14 cellular contexts compared by ENCODE assay signal in the genomic region with DNA sequence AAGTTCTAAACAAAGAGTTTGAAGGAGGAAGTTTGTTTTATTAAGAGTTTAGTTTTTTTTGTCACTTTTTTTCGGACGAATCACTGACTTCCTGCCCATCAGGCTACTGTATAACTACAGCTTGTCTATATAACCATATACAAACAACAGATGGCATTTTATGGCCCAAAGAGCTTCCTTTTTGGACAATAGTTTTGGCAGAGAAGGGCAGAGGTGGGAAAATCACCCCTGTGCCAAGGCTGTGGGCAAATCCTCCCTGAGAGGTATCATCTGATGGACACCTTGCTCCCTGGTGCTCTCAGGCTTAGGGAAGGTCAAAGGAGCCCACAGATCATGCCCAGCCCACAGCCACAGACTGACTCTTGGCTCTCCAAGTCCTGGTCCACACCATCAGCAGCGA.
DNase-seq lines count a peak whose midpoint lies in the region; ATAC-seq lines count a peak whose summit lies in the region.
"Had no signal": no experiment of that assay in that cellular context is flagged by ENCODE, and none has a peak within 500 bp of the region (broad histone marks: within the 10 kb centered on the region; RNA-seq: fewer than 3 reads in every experiment).

No MANE protein-coding gene starts in this region.

- H3K9me3 Mint-ChIP-seq in activated naive CD4-positive, alpha-beta T cell treated with anti-CD3 and anti-CD28 coated beads, Interleukin-2, amount 10 ng/mL, durations not matched to agents 7 days and 5 days, result peaks cover 22% of the 10 kb centered on the region
- peaks cover 22% of the 10 kb centered on the region for H3K9me3 Mint-ChIP-seq in activated naive CD8-positive, alpha-beta T cell treated with anti-CD3 and anti-CD28 coated beads for 36 hours
- H3K9me3 Mint-ChIP-seq in stimulated activated naive B cell treated with anti-CD40 and anti-IgM and Interleukin-4, amounts not matched to agents 10 μg/mL and 1 μg/mL and 100 μg/mL, for 72 hours, result peaks cover 6 to 9% of the 10 kb centered on the region in 2 donors

- H3K27me3 Mint-ChIP-seq in activated naive CD4-positive, alpha-beta T cell treated with anti-CD3 and anti-CD28 coated beads, Interleukin-2, amount 10 ng/mL, durations not matched to agents 7 days and 5 days, result no peaks in the 10 kb centered on the region
- no peaks in the 10 kb centered on the region for H3K27me3 Mint-ChIP-seq in activated naive CD8-positive, alpha-beta T cell treated with anti-CD3 and anti-CD28 coated beads for 36 hours
- no peaks in the 10 kb centered on the region for H3K27me3 Mint-ChIP-seq in stimulated activated naive B cell treated with anti-CD40 and anti-IgM and Interleukin-4, amounts not matched to agents 10 μg/mL and 1 μg/mL and 100 μg/mL, for 72 hours

- peak overlapping the region; percentile 85 for H3K27ac Mint-ChIP-seq in activated naive CD4-positive, alpha-beta T cell treated with anti-CD3 and anti-CD28 coated beads, Interleukin-2, amount 10 ng/mL, durations not matched to agents 7 days and 5 days
- peak overlapping the region; percentile 87 for H3K27ac Mint-ChIP-seq in activated naive CD8-positive, alpha-beta T cell treated with anti-CD3 and anti-CD28 coated beads for 36 hours
- H3K27ac Mint-ChIP-seq in stimulated activated naive B cell treated with anti-CD40 and anti-IgM and Interleukin-4, amounts not matched to agents 10 μg/mL and 1 μg/mL and 100 μg/mL, for 72 hours, result peak overlapping the region; percentile 96

- H3K4me1 Mint-ChIP-seq in activated naive CD4-positive, alpha-beta T cell treated with anti-CD3 and anti-CD28 coated beads, Interleukin-2, amount 10 ng/mL, durations not matched to agents 7 days and 5 days, result peaks cover 62% of the 10 kb centered on the region
- H3K4me1 Mint-ChIP-seq in activated naive CD8-positive, alpha-beta T cell treated with anti-CD3 and anti-CD28 coated beads for 36 hours, result peaks cover 87% of the 10 kb centered on the region
- peaks cover 73 to 96% of the 10 kb centered on the region in 2 donors for H3K4me1 Mint-ChIP-seq in stimulated activated naive B cell treated with anti-CD40 and anti-IgM and Interleukin-4, amounts not matched to agents 10 μg/mL and 1 μg/mL and 100 μg/mL, for 72 hours

- CTCF ChIA-PET in activated naive CD4-positive, alpha-beta T cell treated with anti-CD3 and anti-CD28 coated beads, Interleukin-2, amount 10 ng/mL, durations not matched to agents 7 days and 5 days (lab: Charles Lee), result no interaction called here

- peak; percentile 5 for ATAC-seq in HG02981 (IDR thresholded peaks at IDR 0.05; ENCODE audit: unreplicated experiment)
- peak in 1 of 2 donors; percentile 6 for ATAC-seq in stimulated activated naive B cell treated with anti-CD40 and anti-IgM and Interleukin-4, amounts not matched to agents 10 μg/mL and 1 μg/mL and 100 μg/mL, for 72 hours (replicated peaks)

- H3K36me3 Mint-ChIP-seq in activated naive CD4-positive, alpha-beta T cell treated with anti-CD3 and anti-CD28 coated beads, Interleukin-2, amount 10 ng/mL, durations not matched to agents 7 days and 5 days, result peaks cover 91% of the 10 kb centered on the region
- H3K36me3 Mint-ChIP-seq in activated naive CD8-positive, alpha-beta T cell treated with anti-CD3 and anti-CD28 coated beads for 36 hours, result peaks cover 95% of the 10 kb centered on the region
- H3K36me3 Mint-ChIP-seq in stimulated activated naive B cell treated with anti-CD40 and anti-IgM and Interleukin-4, amounts not matched to agents 10 μg/mL and 1 μg/mL and 100 μg/mL, for 72 hours, result peaks cover 90 to 98% of the 10 kb centered on the region in 2 donors

- no peak for DNase-seq in activated naive CD4-positive, alpha-beta T cell treated with anti-CD3 and anti-CD28 coated beads, Interleukin-2, amount 10 ng/mL, durations not matched to agents 7 days and 5 days
- no peak for DNase-seq in activated naive CD4-positive, alpha-beta T cell treated with Interleukin-2 at 50 U/mL for 16 hours
- no peak for DNase-seq in activated naive CD8-positive, alpha-beta T cell treated with anti-CD3 and anti-CD28 coated beads for 36 hours
- DNase-seq in stimulated activated naive B cell treated with anti-CD40 and anti-IgM and Interleukin-4, amounts not matched to agents 10 μg/mL and 1 μg/mL and 100 μg/mL, for 72 hours, result no peak
- DNase-seq in NCI-H2196 (lab: John Stamatoyannopoulos, UW; ENCODE audit: unreplicated experiment) (no peak), GF-D8 (lab: John Stamatoyannopoulos, UW) (no peak), NOMO-1 treated with DMSO at 0.1 percent for 48 hours (lab: John Stamatoyannopoulos, UW; ENCODE audit: unreplicated experiment) (no peak)
- DNase-seq: GDM1, H7, islet precursor cell, MM.1S, NCI-H345, RPMI8226 had no signal

- no peak overlapping the region for H3K4me3 Mint-ChIP-seq in activated naive CD4-positive, alpha-beta T cell treated with anti-CD3 and anti-CD28 coated beads, Interleukin-2, amount 10 ng/mL, durations not matched to agents 7 days and 5 days
- H3K4me3 Mint-ChIP-seq in activated naive CD8-positive, alpha-beta T cell treated with anti-CD3 and anti-CD28 coated beads for 36 hours, result peak overlapping the region; percentile 40
- peak overlapping the region; percentile 25 to 41 for H3K4me3 Mint-ChIP-seq in stimulated activated naive B cell treated with anti-CD40 and anti-IgM and Interleukin-4, amounts not matched to agents 10 μg/mL and 1 μg/mL and 100 μg/mL, for 72 hours
